Comparison of ENCODE assay signal across 23 cellular contexts in the genomic region with DNA sequence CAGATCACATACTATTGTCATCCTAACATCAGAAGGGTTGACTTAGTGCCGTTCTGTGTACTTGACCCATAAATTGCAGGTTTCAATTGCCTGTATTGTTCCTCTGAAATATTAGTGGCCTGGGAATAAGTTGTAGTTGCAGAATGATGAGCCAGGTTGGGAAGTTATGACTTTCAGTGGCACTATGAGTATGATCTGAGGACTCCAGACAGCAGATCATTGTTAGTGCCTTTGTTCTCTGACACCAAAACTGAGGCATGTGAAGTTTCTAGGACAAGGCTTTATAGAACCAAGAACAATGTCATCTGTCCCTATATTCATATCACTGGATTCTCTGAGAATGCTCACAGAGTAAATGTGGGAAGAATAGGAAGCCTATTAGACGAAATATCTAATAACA.
DNase-seq lines count a peak whose midpoint lies in the region; ATAC-seq, FAIRE-seq and TF ChIP-seq lines count a peak whose summit lies in the region.
"Had no signal": no experiment of that assay in that cellular context is flagged by ENCODE, and none has a peak within 500 bp of the region (broad histone marks: within the 10 kb centered on the region; RNA-seq: fewer than 3 reads in every experiment).

No MANE protein-coding gene starts in this region.

- H3K9me3 Mint-ChIP-seq in GM23338: peaks cover 45% of the 10 kb centered on the region
- H3K9me3 Mint-ChIP-seq: CD4-positive, alpha-beta T cell had no signal

- H3K4me1 Mint-ChIP-seq in GM23338: peaks cover 17% of the 10 kb centered on the region
- H3K4me1 Mint-ChIP-seq: CD14-positive monocyte had no signal

- H4K20me1 ChIP-seq in GM23338 (replicated peaks; ENCODE audit: insufficient read depth): no peaks in the 10 kb centered on the region
- H4K20me1 ChIP-seq in GM23248 (ENCODE audit: insufficient read depth): no peaks in the 10 kb centered on the region
- H4K20me1 ChIP-seq: BLaER1 treated with 17β-estradiol and CSF1 and Interleukin-3, amounts not matched to agents 10 nM and 100 nM had no signal

- H3K9me2 ChIP-seq in GM23338 (ENCODE audit: insufficient read depth) (no peaks in the 10 kb centered on the region; the same call in 1 of the 2 replicates), GM23248 (ENCODE audit: insufficient read depth) (no peaks in the 10 kb centered on the region)

- no peaks in the 10 kb centered on the region for H3K27me3 ChIP-seq in GM23338 (ENCODE audit: insufficient read depth)
- no peaks in the 10 kb centered on the region for H3K27me3 ChIP-seq in WERI-Rb-1 (ENCODE audit: insufficient read depth, low read depth, severe bottlenecking)
- H3K27me3 ChIP-seq in GM23248 (replicated peaks; ENCODE audit: insufficient read depth): no peaks in the 10 kb centered on the region
- H3K27me3 ChIP-seq: BE2C; BLaER1 treated with 17β-estradiol and CSF1 and Interleukin-3, amounts not matched to agents 10 nM and 100 nM had no signal

- no peaks in the 10 kb centered on the region for H3F3A ChIP-seq in GM23338 (replicated peaks; ENCODE audit: low read depth)
- H3F3A ChIP-seq in GM23248 (ENCODE audit: insufficient read depth): no peaks in the 10 kb centered on the region

- peaks cover 7% of the 10 kb centered on the region for H3K9me3 ChIP-seq in WERI-Rb-1 (ENCODE audit: severe bottlenecking)
- no peaks in the 10 kb centered on the region for H3K9me3 ChIP-seq in GM23248 (ENCODE audit: low read depth)
- H3K9me3 ChIP-seq: A549; BE2C; BLaER1 treated with 17β-estradiol and CSF1 and Interleukin-3, amounts not matched to agents 10 nM and 100 nM; HAP-1 had no signal

- DNase-seq in D721Med (ENCODE audit: insufficient read length, low spot score): no peak
- DNase-seq in GM23338 (ENCODE audit: low spot score): no peak
- DNase-seq in WERI-Rb-1: no peak
- DNase-seq in GM23248: no peak
- no peak for DNase-seq in NCI-H774 (lab: John Stamatoyannopoulos, UW)
- DNase-seq in stimulated activated CD4-positive, alpha-beta T cell treated with anti-CD3 and anti-CD28 coated beads, Interleukin-15, amount 100 ng/mL, for 24 hours: no peak
- DNase-seq: 8988T; ACHN; AML-193; BE2C; CD4-positive, alpha-beta T cell; CD8-positive, alpha-beta memory T cell; DMS79 treated with DMSO at 0.1 percent for 48 hours; GF-D8; HFFc6 had no signal

- no peak overlapping the region for H3K9ac ChIP-seq in GM23248
- H3K9ac ChIP-seq: BLaER1 treated with 17β-estradiol and CSF1 and Interleukin-3, amounts not matched to agents 10 nM and 100 nM had no signal

- WGBS in GM23248 (ENCODE audit: low coverage in 1 of 2, low lambda C conversion rate in 2 of 2, missing lambda C conversion rate in 2 of 2), 2 experiments: 28 to 39% methylated on average over 2 of the region's 2 CpGs

- no peak overlapping the region for H3K4me2 ChIP-seq in GM23338
- no peak overlapping the region for H3K4me2 ChIP-seq in GM23248 (ENCODE audit: unreplicated experiment)
- H3K4me2 ChIP-seq: A549; BLaER1 treated with 17β-estradiol and CSF1 and Interleukin-3, amounts not matched to agents 10 nM and 100 nM had no signal

- peaks cover 13% of the 10 kb centered on the region for H3K27me3 Mint-ChIP-seq in GM23338 (ENCODE audit: insufficient read depth, low read depth, poor library complexity)
- H3K27me3 Mint-ChIP-seq: CD4-positive, alpha-beta T cell had no signal

- no peaks in the 10 kb centered on the region for H3K4me1 ChIP-seq in GM23338 (ENCODE audit: insufficient read depth)
- no peaks in the 10 kb centered on the region for H3K4me1 ChIP-seq in GM23248 (ENCODE audit: insufficient read depth)
- H3K4me1 ChIP-seq: A549; BE2C; BLaER1 treated with 17β-estradiol and CSF1 and Interleukin-3, amounts not matched to agents 10 nM and 100 nM had no signal

- H3K79me2 ChIP-seq in GM23338 (replicated peaks; ENCODE audit: insufficient read depth) (no peaks in the 10 kb centered on the region), GM23248 (ENCODE audit: insufficient read depth) (no peaks in the 10 kb centered on the region)

- H3K36me3 ChIP-seq in GM23338 (ENCODE audit: insufficient read depth) (no peaks in the 10 kb centered on the region), WERI-Rb-1 (no peaks in the 10 kb centered on the region), GM23248 (ENCODE audit: low read depth) (no peaks in the 10 kb centered on the region)
- H3K36me3 ChIP-seq: BE2C; BLaER1 treated with 17β-estradiol and CSF1 and Interleukin-3, amounts not matched to agents 10 nM and 100 nM; HAP-1 had no signal

- peak; percentile 61 for FAIRE-seq in D721Med (lab: Jason Lieb, UNC)
- FAIRE-seq: A549, GM12891, GM18507 had no signal

- TF ChIP-seq CTCF in D721Med (IDR thresholded peaks at IDR 0.05; ENCODE audit: insufficient read depth, missing control alignments): no peak
- no peak for TF ChIP-seq CTCF in GM23338 (conservative IDR thresholded peaks at IDR 0.05; ENCODE audit: low read depth in 2 of 2)
- no peak for TF ChIP-seq CTCF in WERI-Rb-1 (IDR thresholded peaks at IDR 0.05; ENCODE audit: low read depth, low read length)

- peaks cover 49% of the 10 kb centered on the region for H3K36me3 Mint-ChIP-seq in GM23338 (ENCODE audit: low read depth)
- H3K36me3 Mint-ChIP-seq: CD14-positive monocyte; CD8-positive, alpha-beta memory T cell had no signal

- H3K4me3 ChIP-seq in GM23338 (no peak overlapping the region), WERI-Rb-1 (ENCODE audit: low read depth, low read length) (no peak overlapping the region), GM23248 (no peak overlapping the region)
- H3K4me3 ChIP-seq: A549; BLaER1 treated with 17β-estradiol and CSF1 and Interleukin-3, amounts not matched to agents 10 nM and 100 nM; HAP-1 had no signal

- H2AFZ ChIP-seq in GM23338: no peak overlapping the region
- H2AFZ ChIP-seq in GM23248: no peak overlapping the region

- in situ Hi-C loops in GM23248 (cut with MboI): no loop called here

- ATAC-seq in GM23338 (no peak), HG02759 (IDR thresholded peaks at IDR 0.05; ENCODE audit: unreplicated experiment) (peak; percentile 68), HG03045 (IDR thresholded peaks at IDR 0.05; ENCODE audit: unreplicated experiment) (no peak)
- ATAC-seq: A549 had no signal

- H3K27ac ChIP-seq in GM23338 (ENCODE audit: low read depth): 0 out of 2 replicates have a peak overlapping the region, but pooled peaks have one; percentile 84
- H3K27ac ChIP-seq in WERI-Rb-1: peak overlapping the region; percentile 83; the same call in 1 of the 2 replicates
- H3K27ac ChIP-seq in GM23248: no peak overlapping the region
- H3K27ac ChIP-seq: A549; BLaER1 treated with 17β-estradiol and CSF1 and Interleukin-3, amounts not matched to agents 10 nM and 100 nM had no signal

- no peak overlapping the region for H3K27ac Mint-ChIP-seq in GM23338
- H3K27ac Mint-ChIP-seq: CD14-positive monocyte; CD4-positive, alpha-beta T cell; CD8-positive, alpha-beta memory T cell; HFFc6 had no signal

- H3K4me3 Mint-ChIP-seq in GM23338: no peak overlapping the region
- H3K4me3 Mint-ChIP-seq: CD14-positive monocyte; CD4-positive, alpha-beta T cell; CD8-positive, alpha-beta memory T cell; HFFc6 had no signal

TF ChIP-seq in GM23338, 12 proteins besides CTCF, POLR2A, EP300 and RAD21:
- TF ChIP-seq, protein P1, sequence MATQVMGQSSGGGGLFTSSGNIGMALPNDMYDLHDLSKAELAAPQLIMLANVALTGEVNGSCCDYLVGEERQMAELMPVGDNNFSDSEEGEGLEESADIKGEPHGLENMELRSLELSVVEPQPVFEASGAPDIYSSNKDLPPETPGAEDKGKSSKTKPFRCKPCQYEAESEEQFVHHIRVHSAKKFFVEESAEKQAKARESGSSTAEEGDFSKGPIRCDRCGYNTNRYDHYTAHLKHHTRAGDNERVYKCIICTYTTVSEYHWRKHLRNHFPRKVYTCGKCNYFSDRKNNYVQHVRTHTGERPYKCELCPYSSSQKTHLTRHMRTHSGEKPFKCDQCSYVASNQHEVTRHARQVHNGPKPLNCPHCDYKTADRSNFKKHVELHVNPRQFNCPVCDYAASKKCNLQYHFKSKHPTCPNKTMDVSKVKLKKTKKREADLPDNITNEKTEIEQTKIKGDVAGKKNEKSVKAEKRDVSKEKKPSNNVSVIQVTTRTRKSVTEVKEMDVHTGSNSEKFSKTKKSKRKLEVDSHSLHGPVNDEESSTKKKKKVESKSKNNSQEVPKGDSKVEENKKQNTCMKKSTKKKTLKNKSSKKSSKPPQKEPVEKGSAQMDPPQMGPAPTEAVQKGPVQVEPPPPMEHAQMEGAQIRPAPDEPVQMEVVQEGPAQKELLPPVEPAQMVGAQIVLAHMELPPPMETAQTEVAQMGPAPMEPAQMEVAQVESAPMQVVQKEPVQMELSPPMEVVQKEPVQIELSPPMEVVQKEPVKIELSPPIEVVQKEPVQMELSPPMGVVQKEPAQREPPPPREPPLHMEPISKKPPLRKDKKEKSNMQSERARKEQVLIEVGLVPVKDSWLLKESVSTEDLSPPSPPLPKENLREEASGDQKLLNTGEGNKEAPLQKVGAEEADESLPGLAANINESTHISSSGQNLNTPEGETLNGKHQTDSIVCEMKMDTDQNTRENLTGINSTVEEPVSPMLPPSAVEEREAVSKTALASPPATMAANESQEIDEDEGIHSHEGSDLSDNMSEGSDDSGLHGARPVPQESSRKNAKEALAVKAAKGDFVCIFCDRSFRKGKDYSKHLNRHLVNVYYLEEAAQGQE (IDR thresholded peaks at IDR 0.05; ENCODE audit: unreplicated experiment): no peak
- no peak for TF ChIP-seq STAT1 (IDR thresholded peaks at IDR 0.05; ENCODE audit: unreplicated experiment)
- no peak for TF ChIP-seq NANOG (IDR thresholded peaks at IDR 0.05; ENCODE audit: borderline replicate concordance)
- TF ChIP-seq EZH2phosphoT487 (IDR thresholded peaks at IDR 0.05; ENCODE audit: unreplicated experiment): no peak
TF ChIP-seq in GM23338: peak in this region for 0.
